Comparison of ENCODE assay signal across 8 cellular contexts in genomic region chr10:3192856-3193635, GRCh38. TPM values are rescaled to one million over a fixed set of nuclear protein-coding genes. Genes with fewer than 3 reads are reported as not detected.
DNase-seq lines count a peak whose midpoint lies in the region; ATAC-seq and TF ChIP-seq lines count a peak whose summit lies in the region.

No MANE protein-coding gene starts in this region.

- ATAC-seq in aorta (ENCODE audit: low FRiP score) (no peak), GM21381 (IDR thresholded peaks at IDR 0.05; ENCODE audit: unreplicated experiment) (no peak)

- H3K4me1 Mint-ChIP-seq in progenitor cell of endocrine pancreas (ENCODE audit: low read depth), result peaks cover 4% of the 10 kb centered on the region

- no peak overlapping the region; the same call in 1 of the 2 replicates for H3K4me2 ChIP-seq in OCI-LY3 (ENCODE audit: low read length)

- H3K27ac Mint-ChIP-seq in progenitor cell of endocrine pancreas, result no peak overlapping the region

- no peaks in the 10 kb centered on the region for H3K9me3 Mint-ChIP-seq in progenitor cell of endocrine pancreas (ENCODE audit: low read depth)

- 4 to 8% methylated on average over 19 of the region's 19 CpGs for WGBS in aorta, 2 donors

- H3K9me3 ChIP-seq in HEK293 (ENCODE audit: control insufficient read depth, insufficient read depth, low read depth, low read length) (no peaks in the 10 kb centered on the region), OCI-LY3 (ENCODE audit: insufficient read depth, low read length) (no peaks in the 10 kb centered on the region), aorta (ENCODE audit: control insufficient read depth, low read length) (no peaks in the 10 kb centered on the region)

- CTCF ChIA-PET in HEK293 (lab: Yijun Ruan, JAX), result interaction anchor here (0.6 to 3.4 kb wide), 15 partner anchors 8 to 1651 kb away, joined by 3 to 14 read pairs (median 3); no protein-coding TSS in a partner anchor

- H3K27ac ChIP-seq in HEK293 (ENCODE audit: extremely low read depth, low read depth, low read length), result peak overlapping the region; percentile 35
- H3K27ac ChIP-seq in OCI-LY3 (ENCODE audit: low read length), result no peak overlapping the region
- H3K27ac ChIP-seq in aorta (ENCODE audit: low read depth in 1 of 2, low read length in 2 of 2), result no peak overlapping the region

- H3K27me3 Mint-ChIP-seq in progenitor cell of endocrine pancreas, result peaks cover 10% of the 10 kb centered on the region

- DNase-seq in CD1c-positive myeloid dendritic cell (ENCODE audit: extremely low spot score), result peak; percentile 70
- peak; percentile 25 for DNase-seq in activated effector memory CD4-positive, alpha-beta T cell treated with Interleukin-2 at 50 U/mL for 16 hours
- DNase-seq in glomerular endothelial cell (ENCODE audit: extremely low read depth, low read depth, low spot score), result peak; percentile 57
- DNase-seq in progenitor cell of endocrine pancreas (ENCODE audit: low spot score, unreplicated experiment), result no peak
- DNase-seq in aorta, result no peak

- intact Hi-C loops in aorta (cut with DNase I), result loop anchor here (10.0 kb wide), 2 partner anchors 1052 to 1572 kb away; no protein-coding TSS in a partner anchor

- TF ChIP-seq CTCF in HEK293 (tag by site-specific recombination; IDR thresholded peaks at IDR 0.05) (peak; percentile 37; the same call in 1 of the 2 replicates), OCI-LY3 (IDR thresholded peaks at IDR 0.05; ENCODE audit: low read depth, low read length) (peak; percentile 68), progenitor cell of endocrine pancreas (IDR thresholded peaks at IDR 0.05; ENCODE audit: unreplicated experiment) (peak; percentile 86)

- no peaks in the 10 kb centered on the region for H3K36me3 Mint-ChIP-seq in progenitor cell of endocrine pancreas (ENCODE audit: insufficient read depth)

- H3K4me1 ChIP-seq in HEK293 (ENCODE audit: control insufficient read depth, insufficient read depth, low read length) (peaks cover 2% of the 10 kb centered on the region; the same call in 1 of the 2 replicates), OCI-LY3 (ENCODE audit: low read length) (peaks cover 15% of the 10 kb centered on the region), aorta (ENCODE audit: control insufficient read depth in 1 of 2, insufficient read depth in 2 of 2, low read length in 2 of 2) (no peaks in the 10 kb centered on the region)

- H3K36me3 ChIP-seq in HEK293 (ENCODE audit: control insufficient read depth in 2 of 2, insufficient read depth in 1 of 2, low read length in 2 of 2) (no peaks in the 10 kb centered on the region), OCI-LY3 (replicated peaks; ENCODE audit: low read depth, low read length) (no peaks in the 10 kb centered on the region), aorta (ENCODE audit: control insufficient read depth in 1 of 2, insufficient read depth in 2 of 2, low read length in 1 of 2) (no peaks in the 10 kb centered on the region)

- H2AFZ ChIP-seq in OCI-LY3 (ENCODE audit: low read depth, low read length), result no peak overlapping the region

- H4K20me1 ChIP-seq in OCI-LY3 (ENCODE audit: insufficient read depth, low read length), result no peaks in the 10 kb centered on the region

- H3K4me3 ChIP-seq in HEK293 (ENCODE audit: low read depth, low read length) (no peak overlapping the region), OCI-LY3 (ENCODE audit: low read length) (no peak overlapping the region), aorta (ENCODE audit: low read length in 2 of 2) (no peak overlapping the region)

- H3K4me3 Mint-ChIP-seq in progenitor cell of endocrine pancreas (ENCODE audit: low read depth), result no peak overlapping the region

- POLR2A ChIA-PET in HEK293 (lab: Yijun Ruan, JAX), result no interaction called here

- peaks cover 20% of the 10 kb centered on the region for H3K27me3 ChIP-seq in OCI-LY3 (ENCODE audit: low read depth, low read length)
- H3K27me3 ChIP-seq in aorta (ENCODE audit: control insufficient read depth in 1 of 2, insufficient read depth in 2 of 2, low read length in 1 of 2), result no peaks in the 10 kb centered on the region

- H3K9ac ChIP-seq in OCI-LY3 (ENCODE audit: low read length), result no peak overlapping the region

- no peaks in the 10 kb centered on the region for H3K79me2 ChIP-seq in OCI-LY3 (ENCODE audit: low read length)

TF ChIP-seq in HEK293, 187 proteins besides CTCF, POLR2A, EP300 and RAD21 (continues in another document):
- TF ChIP-seq ZNF830 (tag by site-specific recombination; IDR thresholded peaks at IDR 0.05; ENCODE audit: low read depth), result no peak
- no peak for TF ChIP-seq ZNF548 (tag by site-specific recombination; IDR thresholded peaks at IDR 0.05)
- no peak for TF ChIP-seq SCRT2 (tag by site-specific recombination; IDR thresholded peaks at IDR 0.05)
- TF ChIP-seq SP2 (tag by site-specific recombination; IDR thresholded peaks at IDR 0.05), result peak; percentile 32; the same call in 1 of the 2 replicates
- TF ChIP-seq MEIS1 (CRISPR knock-in tag; IDR thresholded peaks at IDR 0.05; ENCODE audit: borderline replicate concordance), result no peak
- TF ChIP-seq KLF9 (tag by site-specific recombination; IDR thresholded peaks at IDR 0.05; ENCODE audit: low read depth), result peak; percentile 79
- TF ChIP-seq ZBTB20 (tag by site-specific recombination; IDR thresholded peaks at IDR 0.05), result no peak
- TF ChIP-seq TRIM28 (IDR thresholded peaks at IDR 0.05; ENCODE audit: borderline replicate concordance, low read length), result no peak
- TF ChIP-seq ZNF354C (tag by site-specific recombination; IDR thresholded peaks at IDR 0.05; ENCODE audit: borderline replicate concordance, low read depth), result no peak
- peak; percentile 43; the same call in 1 of the 2 replicates for TF ChIP-seq OVOL3 (tag by site-specific recombination; IDR thresholded peaks at IDR 0.05)
- no peak for TF ChIP-seq FEZF1 (tag by site-specific recombination; IDR thresholded peaks at IDR 0.05)
- TF ChIP-seq ZNF169 (tag by site-specific recombination; IDR thresholded peaks at IDR 0.05), result no peak
- TF ChIP-seq HOXD13 (CRISPR knock-in tag; IDR thresholded peaks at IDR 0.05; ENCODE audit: borderline replicate concordance), result no peak
- no peak for TF ChIP-seq ZNF785 (tag by site-specific recombination; IDR thresholded peaks at IDR 0.05)
- TF ChIP-seq KLF10 (tag by site-specific recombination; IDR thresholded peaks at IDR 0.05), result peak; percentile 86
- TF ChIP-seq SP3 (tag by site-specific recombination; IDR thresholded peaks at IDR 0.05), result 0 out of 2 replicates have a peak, but pooled peaks have one; percentile 25
- no peak for TF ChIP-seq ZNF19 (tag by site-specific recombination; IDR thresholded peaks at IDR 0.05; ENCODE audit: low read depth)
- TF ChIP-seq ZNF701 (tag by site-specific recombination; IDR thresholded peaks at IDR 0.05), result no peak
- no peak for TF ChIP-seq ZNF23 (tag by site-specific recombination; IDR thresholded peaks at IDR 0.05; ENCODE audit: borderline replicate concordance)
- no peak for TF ChIP-seq ZNF114 (tag by site-specific recombination; IDR thresholded peaks at IDR 0.05)
- TF ChIP-seq ZBTB26 (tag by site-specific recombination; optimal IDR thresholded peaks at IDR 0.05), result no peak
- TF ChIP-seq, protein P1, sequence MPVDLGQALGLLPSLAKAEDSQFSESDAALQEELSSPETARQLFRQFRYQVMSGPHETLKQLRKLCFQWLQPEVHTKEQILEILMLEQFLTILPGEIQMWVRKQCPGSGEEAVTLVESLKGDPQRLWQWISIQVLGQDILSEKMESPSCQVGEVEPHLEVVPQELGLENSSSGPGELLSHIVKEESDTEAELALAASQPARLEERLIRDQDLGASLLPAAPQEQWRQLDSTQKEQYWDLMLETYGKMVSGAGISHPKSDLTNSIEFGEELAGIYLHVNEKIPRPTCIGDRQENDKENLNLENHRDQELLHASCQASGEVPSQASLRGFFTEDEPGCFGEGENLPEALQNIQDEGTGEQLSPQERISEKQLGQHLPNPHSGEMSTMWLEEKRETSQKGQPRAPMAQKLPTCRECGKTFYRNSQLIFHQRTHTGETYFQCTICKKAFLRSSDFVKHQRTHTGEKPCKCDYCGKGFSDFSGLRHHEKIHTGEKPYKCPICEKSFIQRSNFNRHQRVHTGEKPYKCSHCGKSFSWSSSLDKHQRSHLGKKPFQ (tag by site-specific recombination; IDR thresholded peaks at IDR 0.05), result no peak; the same call in 1 of the 2 replicates
- TF ChIP-seq YY1 (tag by site-specific recombination; IDR thresholded peaks at IDR 0.05), result no peak
- 0 out of 2 replicates have a peak, but pooled peaks have one; percentile 18 for TF ChIP-seq ZNF639 (tag by site-specific recombination; IDR thresholded peaks at IDR 0.05)
- TF ChIP-seq ZNF404 (tag by site-specific recombination; IDR thresholded peaks at IDR 0.05), result no peak
- no peak for TF ChIP-seq ZFP69B (tag by site-specific recombination; IDR thresholded peaks at IDR 0.05)

RNA-seq across cellular contexts. Expression of gene PITRM1, which starts 20.5 kb away (rescaled TPM):
- total RNA-seq in glomerular endothelial cell (86.2 and 110 TPM in 2 replicates), progenitor cell of endocrine pancreas (47.6 and 51.7 TPM in 2 replicates), aorta (100 to 1,000 TPM in 1 of 2 donors, 10 to 100 TPM in 1; 88.0 to 107 TPM)
- 100 to 1,000 TPM in 1 of 2 donors, 10 to 100 TPM in 1; 26.9 to 126 TPM for polyA plus RNA-seq in aorta

Comparison
In these comparisons a context has a peak if more than half of its experiments do, and no peak if none do; other contexts are left out.
1. DNase-seq: peak in CD1c-positive myeloid dendritic cell (single experiment), activated effector memory CD4-positive, alpha-beta T cell treated with Interleukin-2 at 50 U/mL for 16 hours (single experiment) and glomerular endothelial cell (single experiment); none in progenitor cell of endocrine pancreas (single experiment) and aorta (0 of 2).
2. Peak in every context shown above with its lines, with median percentiles within 50 percentile points of each other: CTCF ChIP-seq.